ENCODE assay signal across 20 cellular contexts in genomic region chr16:89035013-89035697, GRCh38. TPM values are rescaled to one million over a fixed set of nuclear protein-coding genes. Genes with fewer than 3 reads are reported as not detected.
DNase-seq lines count a peak whose midpoint lies in the region; ATAC-seq and TF ChIP-seq lines count a peak whose summit lies in the region.
"Had no signal": no experiment of that assay in that cellular context is flagged by ENCODE, and none has a peak within 500 bp of the region (broad histone marks: within the 10 kb centered on the region; RNA-seq: fewer than 3 reads in every experiment).

No MANE protein-coding gene starts in this region.

- TF ChIP-seq POLR2A in right lobe of liver (IDR thresholded peaks at IDR 0.05) = no peak

- H2AFZ ChIP-seq in GM23338 = peak overlapping the region; percentile 63
- H2AFZ ChIP-seq in OCI-LY3 (ENCODE audit: low read depth, low read length) = peak overlapping the region; percentile 23; the same call in 1 of the 2 replicates
- H2AFZ ChIP-seq: hepatocyte had no signal

- 0 out of 2 replicates have a peak overlapping the region, but pooled peaks have one; percentile 12 for H3K4me2 ChIP-seq in GM23338
- peak overlapping the region; percentile 67 for H3K4me2 ChIP-seq in OCI-LY3 (ENCODE audit: low read length)
- H3K4me2 ChIP-seq: BLaER1, hepatocyte had no signal

- H3K79me2 ChIP-seq in GM23338 (replicated peaks; ENCODE audit: insufficient read depth) (no peaks in the 10 kb centered on the region), OCI-LY3 (ENCODE audit: low read length) (no peaks in the 10 kb centered on the region)
- H3K79me2 ChIP-seq: hepatocyte had no signal

- H3K27ac ChIP-seq in GM23338 (ENCODE audit: low read depth) (no peak overlapping the region), OCI-LY3 (ENCODE audit: low read length) (peak overlapping the region; percentile 29; the same call in 1 of the 2 replicates), right lobe of liver (no peak overlapping the region)
- H3K27ac ChIP-seq: ascending aorta, BLaER1, hepatocyte, tibial artery had no signal

- H3K36me3 ChIP-seq in GM23338 (ENCODE audit: insufficient read depth) (no peaks in the 10 kb centered on the region), OCI-LY3 (replicated peaks; ENCODE audit: low read depth, low read length) (no peaks in the 10 kb centered on the region), right lobe of liver (no peaks in the 10 kb centered on the region)
- H3K36me3 ChIP-seq: ascending aorta, BLaER1, tibial artery had no signal

- peaks cover 11% of the 10 kb centered on the region for H3K27me3 Mint-ChIP-seq in GM23338 (ENCODE audit: insufficient read depth, low read depth, poor library complexity)

- H3K4me3 ChIP-seq in GM23338 (0 out of 2 replicates have a peak overlapping the region, but pooled peaks have one; percentile 14), OCI-LY3 (ENCODE audit: low read length) (peak overlapping the region; percentile 48), right lobe of liver (no peak overlapping the region)
- H3K4me3 ChIP-seq: ascending aorta, BLaER1, hepatocyte, tibial artery had no signal

- H3F3A ChIP-seq in GM23338 (replicated peaks; ENCODE audit: low read depth) = no peaks in the 10 kb centered on the region

- ATAC-seq in GM23338 (peak; percentile 34), right lobe of liver (no peak), omental fat pad (ENCODE audit: low FRiP score) (no peak)
- ATAC-seq: natural killer cell had no signal

- intact Hi-C loops in right lobe of liver (cut with DNase I) = no loop called here

- H3K27me3 ChIP-seq in GM23338 (ENCODE audit: insufficient read depth) (no peaks in the 10 kb centered on the region), OCI-LY3 (ENCODE audit: low read depth, low read length) (no peaks in the 10 kb centered on the region), right lobe of liver (no peaks in the 10 kb centered on the region)
- H3K27me3 ChIP-seq: ascending aorta, BLaER1 had no signal

- no peaks in the 10 kb centered on the region for H3K36me3 Mint-ChIP-seq in GM23338 (ENCODE audit: low read depth)
- H3K36me3 Mint-ChIP-seq: natural killer cell had no signal

- no peaks in the 10 kb centered on the region for H3K9me2 ChIP-seq in GM23338 (ENCODE audit: insufficient read depth)

- peak overlapping the region; percentile 36; the same call in 2 of the 3 replicates for H3K4me3 Mint-ChIP-seq in GM23338
- H3K4me3 Mint-ChIP-seq: natural killer cell had no signal

- no peaks in the 10 kb centered on the region for H3K4me1 ChIP-seq in GM23338 (ENCODE audit: insufficient read depth)
- peaks cover 78% of the 10 kb centered on the region for H3K4me1 ChIP-seq in OCI-LY3 (ENCODE audit: low read length)
- no peaks in the 10 kb centered on the region for H3K4me1 ChIP-seq in right lobe of liver
- H3K4me1 ChIP-seq: ascending aorta, tibial artery had no signal

- 38% methylated on average over 16 of the region's 22 CpGs for WGBS in right lobe of liver (ENCODE audit: insufficient coverage, low coverage, low lambda C conversion rate, missing lambda C conversion rate)

- H4K20me1 ChIP-seq in GM23338 (replicated peaks; ENCODE audit: insufficient read depth) = no peaks in the 10 kb centered on the region
- no peaks in the 10 kb centered on the region for H4K20me1 ChIP-seq in OCI-LY3 (ENCODE audit: insufficient read depth, low read length)
- H4K20me1 ChIP-seq: BLaER1 had no signal

- TF ChIP-seq CTCF in GM23338 (conservative IDR thresholded peaks at IDR 0.05; ENCODE audit: low read depth in 2 of 2) (no peak), OCI-LY3 (IDR thresholded peaks at IDR 0.05; ENCODE audit: low read depth, low read length) (no peak), right lobe of liver (IDR thresholded peaks at IDR 0.05) (no peak), omental fat pad (IDR thresholded peaks at IDR 0.05) (no peak)

- H3K27ac Mint-ChIP-seq in GM23338 = no peak overlapping the region; the same call in 1 of the 2 replicates
- H3K27ac Mint-ChIP-seq: natural killer cell had no signal

- H3K9me3 ChIP-seq in OCI-LY3 (ENCODE audit: insufficient read depth, low read length) (no peaks in the 10 kb centered on the region), right lobe of liver (no peaks in the 10 kb centered on the region)
- H3K9me3 ChIP-seq: ascending aorta, BLaER1 had no signal

- peaks cover 9% of the 10 kb centered on the region; the same call in 2 of the 3 replicates for H3K9me3 Mint-ChIP-seq in GM23338
- H3K9me3 Mint-ChIP-seq: natural killer cell had no signal

- H3K4me1 Mint-ChIP-seq in GM23338 = peaks cover 19% of the 10 kb centered on the region

- H3K9ac ChIP-seq in OCI-LY3 (ENCODE audit: low read length) = peak overlapping the region; percentile 34
- H3K9ac ChIP-seq: BLaER1 had no signal

- DNase-seq in DMS79 treated with DMSO at 0.1 percent for 48 hours (lab: John Stamatoyannopoulos, UW) (peak; percentile 8), DMS79 (lab: John Stamatoyannopoulos, UW) (no peak), GM23338 (ENCODE audit: low spot score) (peak; percentile 38), right lobe of liver (peak in 2 of 3 donors; percentile 12 to 22), NCI-H82 treated with DMSO at 0.1 percent for 48 hours (lab: John Stamatoyannopoulos, UW; ENCODE audit: unreplicated experiment) (no peak), NCI-H1694 (lab: John Stamatoyannopoulos, UW) (no peak), omental fat pad (ENCODE audit: low spot score) (no peak)
- DNase-seq: 8988T; activated effector memory CD4-positive, alpha-beta T cell treated with Interleukin-2 at 50 U/mL for 16 hours; mammary epithelial cell; natural killer cell; NCI-H187; NCI-H82; stimulated activated CD4-positive, alpha-beta T cell treated with anti-CD3 and anti-CD28 coated beads, Interleukin-15, amount 100 ng/mL, for 24 hours; tibial artery had no signal

TF ChIP-seq in GM23338, 12 proteins besides CTCF, POLR2A, EP300 and RAD21 (continues in another document):
- TF ChIP-seq JUNB (IDR thresholded peaks at IDR 0.05; ENCODE audit: unreplicated experiment) (no peak), EZH2phosphoT487 (IDR thresholded peaks at IDR 0.05; ENCODE audit: unreplicated experiment) (no peak), CREB1 (CRISPR knock-in tag; IDR thresholded peaks at IDR 0.05; ENCODE audit: low read depth) (no peak), EZH2 (IDR thresholded peaks at IDR 0.05; ENCODE audit: low read depth, unreplicated experiment) (no peak), NANOG (IDR thresholded peaks at IDR 0.05; ENCODE audit: borderline replicate concordance) (no peak), ETS1 (IDR thresholded peaks at IDR 0.05) (no peak), ZNF331 (CRISPR knock-in tag; IDR thresholded peaks at IDR 0.05; ENCODE audit: low read depth) (no peak)

RNA-seq across cellular contexts. Expression of gene CBFA2T3, which starts 58.1 kb away (rescaled TPM):
- total RNA-seq in GM23338 (2014; rRNA removed; shearing (Covaris generic)) = 0.85 and 1.5 TPM in 2 replicates
- 0.70 and 0.87 TPM in 2 replicates for polyA plus RNA-seq in GM23338 (2016; fragmentation: Nextera tagmentation; extraction: Ambion mirVana)
- total RNA-seq in right lobe of liver (1 to 10 TPM; 2.5 to 9.8 (median 4.2) TPM), omental fat pad (10 to 100 TPM in 1 of 4 donors, 1 to 10 TPM in 2, under 1 TPM in 1; 0.84 to 12.6 (median 1.4) TPM)
- total RNA-seq: LHCN-M2 had no signal

RNA-seq across cellular contexts. Expression of gene ACSF3, which starts 58.5 kb away (rescaled TPM):
- total RNA-seq in GM23338 (2014; rRNA removed; shearing (Covaris generic)) = 22.8 and 23.1 TPM in 2 replicates
- polyA plus RNA-seq in GM23338 (2016; fragmentation: Nextera tagmentation; extraction: Ambion mirVana) = 11.3 and 12.8 TPM in 2 replicates
- 10 to 100 TPM; 20.2 to 33.6 (median 29.4) TPM for total RNA-seq in right lobe of liver
- 10 to 100 TPM; 17.6 to 27.6 (median 21.6) TPM for total RNA-seq in omental fat pad

Comparison
In these comparisons a context has a peak if more than half of its experiments do, and no peak if none do; other contexts are left out.
1. DNase-seq: peak in DMS79 treated with DMSO at 0.1 percent for 48 hours (single experiment), GM23338 (single experiment) and right lobe of liver (2 of 3); none in DMS79 (single experiment), NCI-H82 treated with DMSO at 0.1 percent for 48 hours (single experiment), NCI-H1694 (single experiment) and omental fat pad (single experiment).
2. H3K4me3 ChIP-seq: peak in GM23338 (single experiment) and OCI-LY3 (single experiment); none in right lobe of liver (0 of 3).